28 cellular contexts compared by ENCODE assay signal in genomic region chr16:15846510-15846909, GRCh38. TPM values are rescaled to one million over a fixed set of nuclear protein-coding genes. Genes with fewer than 3 reads are reported as not detected.
"Had no signal": no experiment of that assay in that cellular context is flagged by ENCODE, and none has a peak within 500 bp of the region (broad histone marks: within the 10 kb centered on the region; RNA-seq: fewer than 3 reads in every experiment).

No MANE protein-coding gene starts in this region.

- H3K4me3 ChIP-seq: SK-N-MC had no signal

- DNase-seq: activated B cell treated with CpG ODN at 0.5 μM for 24 hours; activated CD4-positive, alpha-beta memory T cell treated with anti-CD3 and anti-CD28 coated beads for 36 hours; activated CD4-positive, alpha-beta T cell treated with anti-CD3 and anti-CD28 coated beads for 1 hour; activated CD4-positive, alpha-beta T cell treated with anti-CD3 and anti-CD28 coated beads, Interleukin-2, amount 10 ng/mL, durations not matched to agents 24 days and 14 days; activated CD8-positive, alpha-beta memory T cell treated with anti-CD3 and anti-CD28 coated beads for 24 hours; activated effector memory CD4-positive, alpha-beta T cell treated with anti-CD3 and anti-CD28 coated beads, Interleukin-2, amount 50 U/mL, for 16 hours; activated naive CD4-positive, alpha-beta T cell treated with Interleukin-2 at 50 U/mL for 16 hours; activated naive CD8-positive, alpha-beta T cell treated with anti-CD3 and anti-CD28 coated beads, Interleukin-2, amount 50 U/mL, for 24 hours; activated T-cell treated with anti-CD3 and anti-CD28 coated beads, Interleukin-2, amount 50 U/mL, for 4 hours; amniotic stem cell; KG1; NCI-H1048; NCI-H1417; NCI-H1930; NCI-H2171 treated with DMSO at 0.1 percent for 48 hours; NCI-H226; NCI-H526; NK-92 treated with Interleukin-12 subunit alpha and Interleukin-12 subunit beta, amount 100 ng/mL, for 24 hours; OCI-M1; RPMI8226; T-cell; T-helper 2 cell; T1000 had no signal

- ATAC-seq: activated naive CD4-positive, alpha-beta T cell treated with anti-CD3 and anti-CD28 coated beads, Interleukin-2, amount 50 U/mL, for 72 hours; activated naive CD8-positive, alpha-beta T cell treated with anti-CD3 and anti-CD28 coated beads, Interleukin-2, amount 50 U/mL, for 24 hours; activated T-cell treated with anti-CD3 and anti-CD28 coated beads, Interleukin-2, amount 50 U/mL, for 4 hours; Panc1; Right ventricle myocardium inferior; T-cell had no signal

- H3K27ac ChIP-seq: SK-N-MC had no signal

RNA-seq across cellular contexts. Expression of gene MYH11, which starts 10.3 kb away (rescaled TPM):
- total RNA-seq: activated CD4-positive, alpha-beta T cell treated with anti-CD3 and anti-CD28 coated beads, Interleukin-2, amount 10 ng/mL, durations not matched to agents 24 days and 14 days; M059J had no signal
